Comparison of ENCODE assay signal across 14 cellular contexts in genomic region chr11:34204396-34205279, GRCh38.
DNase-seq lines count a peak whose midpoint lies in the region; ATAC-seq, FAIRE-seq and TF ChIP-seq lines count a peak whose summit lies in the region.
"Had no signal": no experiment of that assay in that cellular context is flagged by ENCODE, and none has a peak within 500 bp of the region (broad histone marks: within the 10 kb centered on the region; RNA-seq: fewer than 3 reads in every experiment).

No MANE protein-coding gene starts in this region.

- H3K4me3 ChIP-seq in Caco-2 (ENCODE audit: low read depth, low read length) = no peak overlapping the region
- H3K4me3 ChIP-seq in HEK293 (ENCODE audit: low read depth, low read length) = no peak overlapping the region
- no peak overlapping the region for H3K4me3 ChIP-seq in SK-N-SH (ENCODE audit: low read depth in 2 of 2, low read length in 1 of 2)
- H3K4me3 ChIP-seq in keratinocyte (ENCODE audit: control insufficient read depth in 2 of 3, extremely low read depth in 1 of 3, insufficient read depth in 2 of 3, low read depth in 1 of 3, low read length in 3 of 3) = no peak overlapping the region
- H3K4me3 ChIP-seq: BLaER1 treated with 17β-estradiol and CSF1 and Interleukin-3, amounts not matched to agents 10 nM and 100 nM had no signal

- WGBS in SK-N-SH (ENCODE audit: low lambda C conversion rate) = 81% methylated on average over 19 of the region's 19 CpGs

- H3K4me2 ChIP-seq in SK-N-SH (peak overlapping the region; percentile 25; the same call in 1 of the 2 replicates), keratinocyte (ENCODE audit: control insufficient read depth, extremely low read depth, insufficient read depth, low read depth, low read length) (peak overlapping the region; percentile 20)
- H3K4me2 ChIP-seq: KMS-11 had no signal

- no peak for TF ChIP-seq EP300 in SK-N-SH (IDR thresholded peaks at IDR 0.05; ENCODE audit: borderline replicate concordance in 1 of 2, low read depth in 1 of 2, low read length in 1 of 2)

- no peak for TF ChIP-seq RAD21 in SK-N-SH (IDR thresholded peaks at IDR 0.05; ENCODE audit: low read length)

- H3K9me2 ChIP-seq in SK-N-SH = no peaks in the 10 kb centered on the region

- peak; percentile 74 for FAIRE-seq in keratinocyte (lab: Jason Lieb, UNC)

- no peaks in the 10 kb centered on the region for H3K9me3 Mint-ChIP-seq in Caco-2 (ENCODE audit: unreplicated experiment)
- H3K9me3 Mint-ChIP-seq: stimulated activated naive CD8-positive, alpha-beta T cell treated with anti-CD3 and anti-CD28 coated beads, Interleukin-15, amount 100 ng/mL, for 72 hours; T-cell had no signal

- POLR2A ChIA-PET in Caco-2 (lab: Charles Lee) = no interaction called here
- POLR2A ChIA-PET in HEK293 (lab: Yijun Ruan, JAX) = no interaction called here
- POLR2A ChIA-PET in SK-N-SH (lab: Yijun Ruan, JAX) = no interaction called here

- H3K4me1 ChIP-seq in Caco-2 (peaks cover 6% of the 10 kb centered on the region), HEK293 (ENCODE audit: control insufficient read depth, insufficient read depth, low read length) (peaks cover 8% of the 10 kb centered on the region; the same call in 1 of the 2 replicates), SK-N-SH (ENCODE audit: control insufficient read depth in 1 of 2, insufficient read depth in 2 of 2, low read depth in 1 of 2, low read length in 1 of 2) (peaks cover 7 to 42% of the 10 kb centered on the region in 2 experiments; a peak in 2 of 4 replicates), keratinocyte (ENCODE audit: control insufficient read depth, extremely low read depth, insufficient read depth, low read length) (peaks cover 13% of the 10 kb centered on the region)

- no peak overlapping the region for H2AFZ ChIP-seq in SK-N-SH (ENCODE audit: low read depth)
- no peak overlapping the region for H2AFZ ChIP-seq in keratinocyte (ENCODE audit: control insufficient read depth, low read length)

- peaks cover 13% of the 10 kb centered on the region for H3K4me1 Mint-ChIP-seq in Caco-2 (ENCODE audit: low read depth, unreplicated experiment)

- H3K27ac Mint-ChIP-seq in Caco-2 (ENCODE audit: unreplicated experiment) = peak overlapping the region; percentile 5
- H3K27ac Mint-ChIP-seq: stimulated activated naive CD8-positive, alpha-beta T cell treated with anti-CD3 and anti-CD28 coated beads, Interleukin-15, amount 100 ng/mL, for 72 hours; T-cell had no signal

- no peaks in the 10 kb centered on the region for H3K36me3 Mint-ChIP-seq in Caco-2 (ENCODE audit: insufficient read depth, unreplicated experiment)
- H3K36me3 Mint-ChIP-seq: T-cell had no signal

- H3K4me3 Mint-ChIP-seq in Caco-2 (ENCODE audit: unreplicated experiment) = no peak overlapping the region
- H3K4me3 Mint-ChIP-seq: stimulated activated naive CD8-positive, alpha-beta T cell treated with anti-CD3 and anti-CD28 coated beads, Interleukin-15, amount 100 ng/mL, for 72 hours; T-cell had no signal

- H4K20me1 ChIP-seq in SK-N-SH (ENCODE audit: insufficient read depth) (no peaks in the 10 kb centered on the region), keratinocyte (ENCODE audit: control insufficient read depth, extremely low read depth, insufficient read depth, low read length) (no peaks in the 10 kb centered on the region)
- H4K20me1 ChIP-seq: BLaER1 treated with 17β-estradiol and CSF1 and Interleukin-3, amounts not matched to agents 10 nM and 100 nM had no signal

- TF ChIP-seq CTCF in Caco-2 (IDR thresholded peaks at IDR 0.05; ENCODE audit: insufficient read depth in 1 of 2, low read depth in 1 of 2, low read length in 1 of 2, severe bottlenecking in 1 of 2, unreplicated experiment in 1 of 2) = no peak
- no peak for TF ChIP-seq CTCF in HEK293 (tag by site-specific recombination; IDR thresholded peaks at IDR 0.05)
- TF ChIP-seq CTCF in SK-N-SH (IDR thresholded peaks at IDR 0.05) = no peak
- no peak for TF ChIP-seq CTCF in keratinocyte (optimal IDR thresholded peaks at IDR 0.05 in 1 of 3, IDR thresholded peaks at IDR 0.05 in 1 of 3, conservative IDR thresholded peaks at IDR 0.05 in 1 of 3; ENCODE audit: extremely low read depth in 1 of 3, insufficient read depth in 2 of 3, low read length in 3 of 3)

- H3F3A ChIP-seq in SK-N-SH (replicated peaks; ENCODE audit: insufficient read depth) = peaks cover 18% of the 10 kb centered on the region

- intact Hi-C loops in Caco-2 (cut with micrococcal nuclease; ENCODE audit: unreplicated experiment) = no loop called here

- BruUV-seq in Caco-2 (replicated peaks; lab: Mats Ljungman, UMichigan) = no TSS peak

- dilution Hi-C loops in keratinocyte (cut with MboI; ENCODE audit: extremely low pct_ligation_motif_present, low sequenced_read_pairs) = no loop called here

- H3K36me3 ChIP-seq in Caco-2 (ENCODE audit: control insufficient read depth, insufficient read depth, low read length) (no peaks in the 10 kb centered on the region), HEK293 (ENCODE audit: control insufficient read depth in 2 of 2, insufficient read depth in 1 of 2, low read length in 2 of 2) (no peaks in the 10 kb centered on the region), SK-N-SH (replicated peaks in 1 of 2; ENCODE audit: control insufficient read depth in 1 of 2, insufficient read depth in 2 of 2, low read length in 1 of 2) (no peaks in the 10 kb centered on the region), keratinocyte (ENCODE audit: control insufficient read depth in 2 of 2, extremely low read depth in 1 of 2, insufficient read depth in 2 of 2, low read length in 2 of 2) (peaks cover 0 to 2% of the 10 kb centered on the region in 2 experiments)
- H3K36me3 ChIP-seq: BLaER1 treated with 17β-estradiol and CSF1 and Interleukin-3, amounts not matched to agents 10 nM and 100 nM; neutrophil had no signal

- H3K27ac ChIP-seq in HEK293 (ENCODE audit: extremely low read depth, low read depth, low read length) = no peak overlapping the region
- H3K27ac ChIP-seq in SK-N-SH (ENCODE audit: low read depth in 2 of 2, low read length in 1 of 2) = peak overlapping the region in 1 of 2 experiments; percentile 36; a peak in 1 of 4 replicates
- peak overlapping the region; percentile 19 for H3K27ac ChIP-seq in keratinocyte (ENCODE audit: control insufficient read depth, insufficient read depth, low read length)
- H3K27ac ChIP-seq: KMS-11, neutrophil had no signal

- H3K27me3 ChIP-seq in Caco-2 (replicated peaks; ENCODE audit: control insufficient read depth, insufficient read depth, low read length) (no peaks in the 10 kb centered on the region), SK-N-SH (ENCODE audit: insufficient read depth) (no peaks in the 10 kb centered on the region), keratinocyte (ENCODE audit: control insufficient read depth, extremely low read depth, insufficient read depth, low read length) (no peaks in the 10 kb centered on the region)
- H3K27me3 ChIP-seq: BLaER1 treated with 17β-estradiol and CSF1 and Interleukin-3, amounts not matched to agents 10 nM and 100 nM had no signal

- no peaks in the 10 kb centered on the region for H3K27me3 Mint-ChIP-seq in Caco-2 (ENCODE audit: insufficient read depth, unreplicated experiment)
- H3K27me3 Mint-ChIP-seq: T-cell had no signal

- no peak for DNase-seq in Caco-2
- no peak for DNase-seq in SK-N-SH
- peak; percentile 66 for DNase-seq in keratinocyte (ENCODE audit: low read depth, low spot score)
- no peak for DNase-seq in NCI-H1930 (lab: John Stamatoyannopoulos, UW)
- DNase-seq: NCI-H524 treated with DMSO at 0.1 percent for 48 hours; stimulated activated naive CD8-positive, alpha-beta T cell treated with anti-CD3 and anti-CD28 coated beads, Interleukin-15, amount 100 ng/mL, for 72 hours; T-cell had no signal

- H3K9ac ChIP-seq in SK-N-SH = no peak overlapping the region
- no peak overlapping the region for H3K9ac ChIP-seq in keratinocyte (ENCODE audit: control insufficient read depth, extremely low read depth, insufficient read depth, low read length)
- H3K9ac ChIP-seq: KMS-11 had no signal

- H3K79me2 ChIP-seq in SK-N-SH (ENCODE audit: insufficient read depth) = no peaks in the 10 kb centered on the region
- H3K79me2 ChIP-seq in keratinocyte (ENCODE audit: control insufficient read depth, insufficient read depth, low read length) = no peaks in the 10 kb centered on the region

- ATAC-seq in HG02678 (IDR thresholded peaks at IDR 0.05; ENCODE audit: unreplicated experiment) = no peak
- no peak for ATAC-seq in GM19035 (IDR thresholded peaks at IDR 0.05; ENCODE audit: unreplicated experiment)
- ATAC-seq in HG03139 (IDR thresholded peaks at IDR 0.05; ENCODE audit: unreplicated experiment) = no peak
- ATAC-seq: T-cell had no signal

- H3K9me3 ChIP-seq in Caco-2 = no peaks in the 10 kb centered on the region
- no peaks in the 10 kb centered on the region for H3K9me3 ChIP-seq in HEK293 (ENCODE audit: control insufficient read depth, insufficient read depth, low read depth, low read length)
- no peaks in the 10 kb centered on the region for H3K9me3 ChIP-seq in SK-N-SH
- no peaks in the 10 kb centered on the region for H3K9me3 ChIP-seq in keratinocyte (ENCODE audit: control insufficient read depth, low read depth, low read length)
- H3K9me3 ChIP-seq: BLaER1 treated with 17β-estradiol and CSF1 and Interleukin-3, amounts not matched to agents 10 nM and 100 nM; neutrophil had no signal

- CTCF ChIA-PET in Caco-2 (lab: Charles Lee) (no interaction called here), HEK293 (lab: Yijun Ruan, JAX) (interaction anchor here (0.7 kb wide), 1 partner anchor 133 kb away, joined by 3 read pairs; no protein-coding TSS in a partner anchor), SK-N-SH (lab: Yijun Ruan, JAX) (interaction anchor here (0.9 to 2.3 kb wide), 3 partner anchors 10 to 30 kb away, joined by 3 to 8 read pairs (median 5); no protein-coding TSS in a partner anchor)

- H3K9me1 ChIP-seq in keratinocyte (ENCODE audit: control insufficient read depth, extremely low read depth, insufficient read depth, low read length) = no peaks in the 10 kb centered on the region

TF ChIP-seq in HEK293, 187 proteins besides CTCF, POLR2A, EP300 and RAD21 (continues in another document):
- TF ChIP-seq ZNF112 (tag by site-specific recombination; IDR thresholded peaks at IDR 0.05) = no peak
- TF ChIP-seq ZBTB21 (tag by site-specific recombination; IDR thresholded peaks at IDR 0.05) = no peak
- TF ChIP-seq ZNF214 (tag by site-specific recombination; IDR thresholded peaks at IDR 0.05; ENCODE audit: borderline replicate concordance) = no peak

TF ChIP-seq in SK-N-SH, 30 proteins besides CTCF, POLR2A, EP300 and RAD21 (continues in another document):
- peak; percentile 54; the same call in 1 of the 2 replicates for TF ChIP-seq FOSL2 (IDR thresholded peaks at IDR 0.05; ENCODE audit: borderline replicate concordance, low read depth)
- no peak for TF ChIP-seq TAF1 (IDR thresholded peaks at IDR 0.05; ENCODE audit: borderline replicate concordance, low read depth, low read length)
- no peak for TF ChIP-seq USF1 (IDR thresholded peaks at IDR 0.05; ENCODE audit: borderline replicate concordance, low read depth)
